In the genomic region with DNA sequence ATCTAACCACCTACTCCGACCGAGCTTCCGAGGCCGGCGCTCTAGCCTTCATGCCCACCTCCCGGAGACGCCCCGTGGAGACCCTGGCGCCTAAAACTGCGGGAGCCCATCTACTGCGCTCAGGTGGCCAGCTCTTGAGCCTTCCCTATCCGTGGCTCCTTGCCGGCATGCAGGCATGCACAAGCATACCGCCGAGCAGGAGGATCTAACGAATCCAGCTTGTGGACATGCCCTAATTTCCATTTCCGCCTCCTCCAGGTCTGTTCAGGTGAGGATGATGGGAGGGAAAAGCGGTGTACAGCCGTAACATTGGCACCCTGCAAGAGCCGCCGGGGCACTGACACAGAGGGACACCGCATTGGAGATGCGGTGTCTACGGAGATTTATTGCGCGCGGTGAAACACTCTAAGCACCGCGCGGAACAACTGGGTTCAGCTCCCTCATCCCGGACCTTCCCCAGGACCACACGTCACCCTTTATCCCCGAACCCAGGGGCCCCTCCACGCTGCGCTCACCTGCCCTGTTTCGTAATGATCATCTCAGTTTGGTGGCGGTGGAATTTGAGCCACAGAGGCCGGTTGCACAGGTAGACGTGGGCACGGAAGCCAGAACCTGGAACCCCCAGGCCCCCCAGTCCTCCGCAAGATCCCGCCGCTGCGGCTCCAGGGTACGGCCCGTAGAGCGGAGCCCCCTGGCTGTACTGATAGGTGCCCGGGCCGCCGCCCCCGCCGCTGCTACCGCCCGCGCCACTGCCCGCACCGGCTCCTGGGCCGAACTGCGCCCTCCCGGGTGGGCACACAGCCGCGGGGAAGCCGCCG, we compare ENCODE assay signal across 8 cellular contexts. TPM values are rescaled to one million over a fixed set of nuclear protein-coding genes. Genes with fewer than 3 reads are reported as not detected.
DNase-seq lines count a peak whose midpoint lies in the region; ATAC-seq and TF ChIP-seq lines count a peak whose summit lies in the region.

No MANE protein-coding gene starts in this region.

- H3K4me2 ChIP-seq in MM.1S (ENCODE audit: low read depth, low read length) = peak overlapping the region; percentile 63; the same call in 1 of the 2 replicates

- H3K4me3 Mint-ChIP-seq in naive B cell = peak overlapping the region; percentile 37 to 83 (median 76)

- ATAC-seq in naive B cell (ENCODE audit: low read depth in 2 of 2) (peak in 1 of 2 donors; percentile 44), GM21526 (IDR thresholded peaks at IDR 0.05; ENCODE audit: low FRiP score, unreplicated experiment) (no peak), HG03378 (IDR thresholded peaks at IDR 0.05; ENCODE audit: unreplicated experiment) (no peak)

- H3K79me2 ChIP-seq in MM.1S (ENCODE audit: low read length) = no peaks in the 10 kb centered on the region

- H3K4me1 Mint-ChIP-seq in naive B cell = peaks cover 17 to 34% (median 29%) of the 10 kb centered on the region in 3 donors

- H3K27ac ChIP-seq in MM.1S (ENCODE audit: low read length) (no peak overlapping the region), coronary artery (no peak overlapping the region)

- no peak overlapping the region for H3K9ac ChIP-seq in MM.1S (ENCODE audit: low read length)

- H3K4me3 ChIP-seq in MM.1S (ENCODE audit: low read length) (peak overlapping the region; percentile 60), coronary artery (peak overlapping the region; percentile 69)

- DNase-seq in NK-92 treated with Interleukin-12 subunit alpha and Interleukin-12 subunit beta, amount 100 ng/mL, for 24 hours (lab: John Stamatoyannopoulos, UW) = peak; percentile 55
- DNase-seq in NK-92 (lab: John Stamatoyannopoulos, UW; ENCODE audit: unreplicated experiment) (no peak), MM.1S (no peak), coronary artery (ENCODE audit: low spot score) (no peak), naive B cell (no peak), NCI-H446 treated with DMSO at 0.1 percent for 48 hours (lab: John Stamatoyannopoulos, UW) (no peak)

- H3F3A ChIP-seq in MM.1S (ENCODE audit: insufficient read depth, low read length) = no peaks in the 10 kb centered on the region

- H3K9me3 Mint-ChIP-seq in naive B cell = peaks cover 0 to 9% (median 0%) of the 10 kb centered on the region in 7 donors

- no peaks in the 10 kb centered on the region for H3K9me2 ChIP-seq in MM.1S (replicated peaks; ENCODE audit: insufficient read depth, low read length)

- no peaks in the 10 kb centered on the region for H3K27me3 ChIP-seq in MM.1S (replicated peaks; ENCODE audit: insufficient read depth, low read length)

- peaks cover 76 to 88% (median 85%) of the 10 kb centered on the region in 3 donors for H3K27me3 Mint-ChIP-seq in naive B cell

- TF ChIP-seq CTCF in MM.1S (IDR thresholded peaks at IDR 0.05; ENCODE audit: low read length) (no peak; the same call in 1 of the 2 replicates), coronary artery (IDR thresholded peaks at IDR 0.05) (no peak)

- H3K36me3 ChIP-seq in MM.1S (replicated peaks; ENCODE audit: insufficient read depth, low read length) = no peaks in the 10 kb centered on the region

- H3K36me3 Mint-ChIP-seq in naive B cell = no peaks in the 10 kb centered on the region

- H4K20me1 ChIP-seq in MM.1S (ENCODE audit: insufficient read depth, low read length) = no peaks in the 10 kb centered on the region

- peak overlapping the region; percentile 31; the same call in 1 of the 2 replicates for H2AFZ ChIP-seq in MM.1S (ENCODE audit: low read length)

- H3K4me1 ChIP-seq in MM.1S (ENCODE audit: low read length) = no peaks in the 10 kb centered on the region

- H3K9me3 ChIP-seq in MM.1S (replicated peaks; ENCODE audit: insufficient read depth, low read length) = no peaks in the 10 kb centered on the region

- H3K27ac Mint-ChIP-seq in naive B cell = peak overlapping the region in 3 of 6 donors; percentile 47 to 77 (median 47)

RNA-seq across cellular contexts. Expression of a gene that starts 1.0 kb away (rescaled TPM):
- under 1 TPM in 3 of 6 donors, not detected in 3; 0.27 to 0.40 (median 0.28) TPM for polyA plus RNA-seq in naive B cell (ENCODE audit: low read depth in 6 of 6)
